ENCODE assay signal across 1 cellular context in genomic region chr1:113760102-113760804, GRCh38.
TF ChIP-seq lines count a peak whose summit lies in the region.

No MANE protein-coding gene starts in this region.

TF ChIP-seq in HepG2, 621 proteins besides CTCF, POLR2A, EP300 and RAD21:
- TF ChIP-seq MZF1 (CRISPR knock-in tag; IDR thresholded peaks at IDR 0.05; ENCODE audit: borderline replicate concordance) (no peak), ZNF629 (CRISPR knock-in tag; conservative IDR thresholded peaks at IDR 0.05) (peak; percentile 89), PITX1 (CRISPR knock-in tag; IDR thresholded peaks at IDR 0.05) (peak; percentile 2; the same call in 1 of the 2 replicates)
